In genomic region chr18:3425450-3425849, GRCh38 we compare ENCODE assay signal across 2 cellular contexts.
TF ChIP-seq lines count a peak whose summit lies in the region.

No MANE protein-coding gene starts in this region.

TF ChIP-seq in GM23338, 12 proteins besides CTCF, POLR2A, EP300 and RAD21:
- no peak for TF ChIP-seq ZNF462 (CRISPR knock-in tag; IDR thresholded peaks at IDR 0.05)
- no peak for TF ChIP-seq NANOG (IDR thresholded peaks at IDR 0.05; ENCODE audit: borderline replicate concordance)
- no peak for TF ChIP-seq CREB1 (CRISPR knock-in tag; IDR thresholded peaks at IDR 0.05; ENCODE audit: low read depth)
- no peak for TF ChIP-seq STAT1 (IDR thresholded peaks at IDR 0.05; ENCODE audit: unreplicated experiment)
- no peak for TF ChIP-seq EZH2phosphoT487 (IDR thresholded peaks at IDR 0.05; ENCODE audit: unreplicated experiment)
- TF ChIP-seq JUNB (IDR thresholded peaks at IDR 0.05; ENCODE audit: unreplicated experiment), result no peak
- TF ChIP-seq EZH2 (IDR thresholded peaks at IDR 0.05; ENCODE audit: low read depth, unreplicated experiment), result no peak
- TF ChIP-seq POLR2AphosphoS5 (IDR thresholded peaks at IDR 0.05; ENCODE audit: low read depth), result no peak
- TF ChIP-seq REST (IDR thresholded peaks at IDR 0.05; ENCODE audit: unreplicated experiment), result no peak
- TF ChIP-seq ZNF331 (CRISPR knock-in tag; IDR thresholded peaks at IDR 0.05; ENCODE audit: low read depth), result no peak
- TF ChIP-seq, protein P1, sequence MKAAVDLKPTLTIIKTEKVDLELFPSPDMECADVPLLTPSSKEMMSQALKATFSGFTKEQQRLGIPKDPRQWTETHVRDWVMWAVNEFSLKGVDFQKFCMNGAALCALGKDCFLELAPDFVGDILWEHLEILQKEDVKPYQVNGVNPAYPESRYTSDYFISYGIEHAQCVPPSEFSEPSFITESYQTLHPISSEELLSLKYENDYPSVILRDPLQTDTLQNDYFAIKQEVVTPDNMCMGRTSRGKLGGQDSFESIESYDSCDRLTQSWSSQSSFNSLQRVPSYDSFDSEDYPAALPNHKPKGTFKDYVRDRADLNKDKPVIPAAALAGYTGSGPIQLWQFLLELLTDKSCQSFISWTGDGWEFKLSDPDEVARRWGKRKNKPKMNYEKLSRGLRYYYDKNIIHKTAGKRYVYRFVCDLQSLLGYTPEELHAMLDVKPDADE (IDR thresholded peaks at IDR 0.05), result no peak
- no peak for TF ChIP-seq ZNF114 (CRISPR knock-in tag; IDR thresholded peaks at IDR 0.05)
TF ChIP-seq in GM23338: peak in this region for 0.

TF ChIP-seq in H1, 55 proteins besides CTCF, POLR2A, EP300 and RAD21:
- TF ChIP-seq SP1 (IDR thresholded peaks at IDR 0.05; ENCODE audit: low read depth, low read length) (no peak), BCL11A (IDR thresholded peaks at IDR 0.05; ENCODE audit: low read depth in 2 of 2, low read length in 2 of 2) (no peak), POLR2AphosphoS5 (IDR thresholded peaks at IDR 0.05; ENCODE audit: low read depth, low read length) (no peak)
